ENCODE assay signal across 1 cellular context in the genomic region with DNA sequence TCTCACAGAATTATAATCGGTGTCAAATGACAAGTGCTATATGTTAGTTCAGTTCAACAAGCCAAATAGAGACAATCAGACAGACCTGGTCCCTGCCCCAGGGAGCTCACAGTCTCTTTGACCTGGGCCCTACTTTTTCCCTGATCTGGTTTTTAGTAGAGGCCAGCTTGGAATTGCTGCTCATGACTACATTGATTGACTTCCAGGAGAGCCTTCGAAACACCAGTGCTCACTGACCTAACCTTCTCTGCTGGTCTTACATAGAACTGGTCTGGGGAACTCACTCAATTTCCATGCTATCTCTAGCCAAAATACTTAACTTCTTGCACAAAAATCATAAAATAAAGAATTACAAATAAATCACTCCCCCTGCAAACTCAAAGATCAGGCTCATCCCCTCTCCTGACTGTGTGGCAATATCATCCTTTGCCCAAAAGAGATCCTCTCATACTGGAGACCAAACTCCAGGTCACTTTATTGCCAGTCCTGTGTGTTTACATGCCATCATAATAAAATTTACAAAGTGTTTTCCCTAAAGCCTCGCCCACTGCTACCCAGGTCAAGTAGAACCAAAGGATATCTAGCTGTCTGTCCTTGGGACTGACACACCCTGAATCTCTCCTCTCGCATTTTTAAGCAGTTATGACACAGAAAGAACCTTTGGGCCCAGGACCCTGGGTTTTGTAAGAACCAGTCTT.
TF ChIP-seq lines count a peak whose summit lies in the region.

No MANE protein-coding gene starts in this region.

TF ChIP-seq in liver, 16 proteins besides CTCF, POLR2A, EP300 and RAD21 (continued from another document):
- TF ChIP-seq YY1 (IDR thresholded peaks at IDR 0.05): peak; percentile 39
- TF ChIP-seq GABPA (IDR thresholded peaks at IDR 0.05 in 1 of 2, conservative IDR thresholded peaks at IDR 0.05 in 1 of 2): no peak
- no peak for TF ChIP-seq TAF1 (conservative IDR thresholded peaks at IDR 0.05)
- peak; percentile 45 for TF ChIP-seq SP1 (IDR thresholded peaks at IDR 0.05)
- peak; percentile 35 to 64 for TF ChIP-seq RXRA (IDR thresholded peaks at IDR 0.05)
- peak in 1 of 2 donors; percentile 28 for TF ChIP-seq JUND (IDR thresholded peaks at IDR 0.05)
- TF ChIP-seq, protein P1, sequence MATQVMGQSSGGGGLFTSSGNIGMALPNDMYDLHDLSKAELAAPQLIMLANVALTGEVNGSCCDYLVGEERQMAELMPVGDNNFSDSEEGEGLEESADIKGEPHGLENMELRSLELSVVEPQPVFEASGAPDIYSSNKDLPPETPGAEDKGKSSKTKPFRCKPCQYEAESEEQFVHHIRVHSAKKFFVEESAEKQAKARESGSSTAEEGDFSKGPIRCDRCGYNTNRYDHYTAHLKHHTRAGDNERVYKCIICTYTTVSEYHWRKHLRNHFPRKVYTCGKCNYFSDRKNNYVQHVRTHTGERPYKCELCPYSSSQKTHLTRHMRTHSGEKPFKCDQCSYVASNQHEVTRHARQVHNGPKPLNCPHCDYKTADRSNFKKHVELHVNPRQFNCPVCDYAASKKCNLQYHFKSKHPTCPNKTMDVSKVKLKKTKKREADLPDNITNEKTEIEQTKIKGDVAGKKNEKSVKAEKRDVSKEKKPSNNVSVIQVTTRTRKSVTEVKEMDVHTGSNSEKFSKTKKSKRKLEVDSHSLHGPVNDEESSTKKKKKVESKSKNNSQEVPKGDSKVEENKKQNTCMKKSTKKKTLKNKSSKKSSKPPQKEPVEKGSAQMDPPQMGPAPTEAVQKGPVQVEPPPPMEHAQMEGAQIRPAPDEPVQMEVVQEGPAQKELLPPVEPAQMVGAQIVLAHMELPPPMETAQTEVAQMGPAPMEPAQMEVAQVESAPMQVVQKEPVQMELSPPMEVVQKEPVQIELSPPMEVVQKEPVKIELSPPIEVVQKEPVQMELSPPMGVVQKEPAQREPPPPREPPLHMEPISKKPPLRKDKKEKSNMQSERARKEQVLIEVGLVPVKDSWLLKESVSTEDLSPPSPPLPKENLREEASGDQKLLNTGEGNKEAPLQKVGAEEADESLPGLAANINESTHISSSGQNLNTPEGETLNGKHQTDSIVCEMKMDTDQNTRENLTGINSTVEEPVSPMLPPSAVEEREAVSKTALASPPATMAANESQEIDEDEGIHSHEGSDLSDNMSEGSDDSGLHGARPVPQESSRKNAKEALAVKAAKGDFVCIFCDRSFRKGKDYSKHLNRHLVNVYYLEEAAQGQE (IDR thresholded peaks at IDR 0.05): no peak
- peak; percentile 37 for TF ChIP-seq HNF4G (IDR thresholded peaks at IDR 0.05)
